16 cellular contexts compared by ENCODE assay signal in the genomic region with DNA sequence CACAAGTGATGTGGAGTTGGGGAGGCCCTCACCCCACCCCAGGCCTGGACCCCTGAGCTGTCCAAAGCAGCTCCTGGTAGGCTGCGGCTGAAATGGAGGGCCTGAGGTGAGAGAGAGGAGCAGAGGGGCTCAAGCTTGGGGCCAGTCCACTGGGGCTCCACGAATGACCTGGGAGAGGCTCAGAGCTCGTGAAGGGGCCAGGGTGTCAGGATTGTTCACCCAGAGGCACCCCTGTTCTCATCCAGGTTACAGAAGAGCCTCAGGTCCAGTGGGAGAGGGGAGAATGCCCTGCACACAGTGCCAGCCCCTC.
DNase-seq lines count a peak whose midpoint lies in the region; ATAC-seq and TF ChIP-seq lines count a peak whose summit lies in the region.
"Had no signal": no experiment of that assay in that cellular context is flagged by ENCODE, and none has a peak within 500 bp of the region (broad histone marks: within the 10 kb centered on the region; RNA-seq: fewer than 3 reads in every experiment).

No MANE protein-coding gene starts in this region.

- H3K27me3 ChIP-seq in suprapubic skin = no peaks in the 10 kb centered on the region
- H3K27me3 ChIP-seq: BE2C had no signal

- TF ChIP-seq POLR2A in suprapubic skin (IDR thresholded peaks at IDR 0.05) = no peak

- peak overlapping the region; percentile 48 for H3K27ac ChIP-seq in KOPT-K1 (ENCODE audit: low read depth, low read length, poor library complexity, severe bottlenecking)
- H3K27ac ChIP-seq in suprapubic skin = no peak overlapping the region

- H3K36me3 ChIP-seq in KOPT-K1 (ENCODE audit: insufficient read depth, low read length) = no peaks in the 10 kb centered on the region
- H3K36me3 ChIP-seq in suprapubic skin = no peaks in the 10 kb centered on the region
- H3K36me3 ChIP-seq: BE2C had no signal

- TF ChIP-seq CTCF in natural killer cell (IDR thresholded peaks at IDR 0.05) (no peak), suprapubic skin (IDR thresholded peaks at IDR 0.05) (no peak)

- no peaks in the 10 kb centered on the region for H3K36me3 Mint-ChIP-seq in activated T-cell treated with anti-CD3 and anti-CD28 coated beads, Interleukin-2, amount 50 U/mL, for 24 hours (ENCODE audit: low read depth)
- H3K36me3 Mint-ChIP-seq in natural killer cell = no peaks in the 10 kb centered on the region
- H3K36me3 Mint-ChIP-seq: CD4-positive, alpha-beta memory T cell had no signal

- no peaks in the 10 kb centered on the region for H3K9me3 Mint-ChIP-seq in activated T-cell treated with anti-CD3 and anti-CD28 coated beads, Interleukin-2, amount 50 U/mL, for 24 hours
- H3K9me3 Mint-ChIP-seq in natural killer cell = no peaks in the 10 kb centered on the region
- H3K9me3 Mint-ChIP-seq: CD4-positive, alpha-beta memory T cell had no signal

- DNase-seq in activated T-cell treated with anti-CD3 and anti-CD28 coated beads, Interleukin-2, amount 50 U/mL, for 24 hours = peak; percentile 3
- DNase-seq in activated T-cell treated with anti-CD3 and anti-CD28 coated beads, Interleukin-2, amount 50 U/mL, for 48 hours = no peak
- DNase-seq in natural killer cell = peak; percentile 6
- DNase-seq in suprapubic skin (ENCODE audit: low spot score in 2 of 2) = peak; percentile 33 to 70
- no peak for DNase-seq in activated gamma-delta T cell (lab: John Stamatoyannopoulos, UW)
- no peak for DNase-seq in globus pallidus (ENCODE audit: low spot score)
- DNase-seq: CD4-positive, alpha-beta memory T cell; GOT3; NCI-H1105 treated with DMSO at 0.1 percent for 48 hours; NCI-H1694; NCI-H2081 treated with DMSO at 0.1 percent for 48 hours; NCI-H446 treated with DMSO at 0.1 percent for 48 hours had no signal

- H3K4me1 Mint-ChIP-seq in activated T-cell treated with anti-CD3 and anti-CD28 coated beads, Interleukin-2, amount 50 U/mL, for 24 hours (ENCODE audit: low read depth) = no peaks in the 10 kb centered on the region
- no peaks in the 10 kb centered on the region for H3K4me1 Mint-ChIP-seq in natural killer cell
- H3K4me1 Mint-ChIP-seq: CD4-positive, alpha-beta memory T cell had no signal

- H3K9me3 ChIP-seq in KOPT-K1 (ENCODE audit: insufficient read depth, low read length, poor library complexity, severe bottlenecking) (no peaks in the 10 kb centered on the region), suprapubic skin (no peaks in the 10 kb centered on the region)
- H3K9me3 ChIP-seq: BE2C had no signal

- no peaks in the 10 kb centered on the region for H3K27me3 Mint-ChIP-seq in activated T-cell treated with anti-CD3 and anti-CD28 coated beads, Interleukin-2, amount 50 U/mL, for 24 hours
- H3K27me3 Mint-ChIP-seq in natural killer cell (ENCODE audit: low read depth in 2 of 2) = peaks cover 0 to 2% of the 10 kb centered on the region in 2 donors

- WGBS in suprapubic skin = 71% methylated on average over 3 of the region's 3 CpGs

- H3K27ac Mint-ChIP-seq in activated T-cell treated with anti-CD3 and anti-CD28 coated beads, Interleukin-2, amount 50 U/mL, for 24 hours = no peak overlapping the region
- H3K27ac Mint-ChIP-seq in natural killer cell = no peak overlapping the region
- H3K27ac Mint-ChIP-seq: CD4-positive, alpha-beta memory T cell had no signal

- no peak overlapping the region for H3K4me3 Mint-ChIP-seq in activated T-cell treated with anti-CD3 and anti-CD28 coated beads, Interleukin-2, amount 50 U/mL, for 24 hours
- H3K4me3 Mint-ChIP-seq in natural killer cell = no peak overlapping the region
- H3K4me3 Mint-ChIP-seq: CD4-positive, alpha-beta memory T cell had no signal

- TF ChIP-seq EP300 in suprapubic skin (IDR thresholded peaks at IDR 0.05) = no peak

- H3K4me3 ChIP-seq in suprapubic skin = no peak overlapping the region
- H3K4me3 ChIP-seq: GM12878 had no signal

- ATAC-seq in natural killer cell (no peak), GM19351 (IDR thresholded peaks at IDR 0.05; ENCODE audit: unreplicated experiment) (no peak)

- no peaks in the 10 kb centered on the region for H3K4me1 ChIP-seq in suprapubic skin

- intact Hi-C loops in natural killer cell (cut with micrococcal nuclease) = no loop called here

Comparison
In these comparisons a context has a peak if more than half of its experiments do, and no peak if none do; other contexts are left out.
1. DNase-seq: peak in activated T-cell treated with anti-CD3 and anti-CD28 coated beads, Interleukin-2, amount 50 U/mL, for 24 hours (single experiment), natural killer cell (single experiment) and suprapubic skin (2 of 2); none in activated T-cell treated with anti-CD3 and anti-CD28 coated beads, Interleukin-2, amount 50 U/mL, for 48 hours (0 of 2), activated gamma-delta T cell (single experiment) and globus pallidus (single experiment).